Comparison of ENCODE assay signal across 1 cellular context in the genomic region with DNA sequence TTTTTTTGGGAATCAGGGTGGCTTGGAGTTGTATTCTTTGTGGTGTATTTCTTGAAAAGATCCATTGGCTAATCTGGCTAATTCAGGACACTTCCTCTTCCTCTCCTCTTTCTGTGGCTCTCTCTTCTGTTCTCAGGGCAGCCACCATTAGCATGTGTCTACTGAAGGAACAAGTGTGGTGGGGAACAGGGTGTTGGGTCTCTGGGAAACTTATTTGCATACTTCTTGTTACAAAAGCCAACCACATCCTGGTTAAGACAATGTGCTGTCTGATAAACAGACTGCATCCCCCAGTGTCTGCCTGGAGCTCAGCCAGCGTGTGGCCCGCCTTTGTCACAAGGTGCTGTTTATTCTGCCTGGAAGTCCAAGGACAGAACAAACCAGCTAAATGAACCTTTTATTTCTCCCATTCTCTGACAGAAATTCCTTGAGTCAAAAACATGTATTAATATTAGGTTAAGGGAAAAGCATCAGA.
A peak's percentile ranks its signal among the peaks of the same experiment; 100 is the strongest.
TF ChIP-seq lines count a peak whose summit lies in the region.

No MANE protein-coding gene starts in this region.

TF ChIP-seq in K562, 482 proteins besides CTCF, POLR2A, EP300 and RAD21 (continued from another document):
- TF ChIP-seq ZBTB17 (CRISPR knock-in tag; IDR thresholded peaks at IDR 0.05) (no peak), PTTG1 (tag; IDR thresholded peaks at IDR 0.05; ENCODE audit: low read depth) (no peak), CBX1 (IDR thresholded peaks at IDR 0.05; ENCODE audit: low read depth) (no peak), EHMT2 (IDR thresholded peaks at IDR 0.05) (peak; percentile 87), HLTF (IDR thresholded peaks at IDR 0.05) (no peak), BRD4 (IDR thresholded peaks at IDR 0.05) (no peak), RFX1 (IDR thresholded peaks at IDR 0.05) (no peak), ZNF584 (CRISPR knock-in tag; IDR thresholded peaks at IDR 0.05; ENCODE audit: low read depth) (no peak), GTF2F1 (IDR thresholded peaks at IDR 0.05; ENCODE audit: low read depth, low read length) (no peak)
- TF ChIP-seq, protein P1, sequence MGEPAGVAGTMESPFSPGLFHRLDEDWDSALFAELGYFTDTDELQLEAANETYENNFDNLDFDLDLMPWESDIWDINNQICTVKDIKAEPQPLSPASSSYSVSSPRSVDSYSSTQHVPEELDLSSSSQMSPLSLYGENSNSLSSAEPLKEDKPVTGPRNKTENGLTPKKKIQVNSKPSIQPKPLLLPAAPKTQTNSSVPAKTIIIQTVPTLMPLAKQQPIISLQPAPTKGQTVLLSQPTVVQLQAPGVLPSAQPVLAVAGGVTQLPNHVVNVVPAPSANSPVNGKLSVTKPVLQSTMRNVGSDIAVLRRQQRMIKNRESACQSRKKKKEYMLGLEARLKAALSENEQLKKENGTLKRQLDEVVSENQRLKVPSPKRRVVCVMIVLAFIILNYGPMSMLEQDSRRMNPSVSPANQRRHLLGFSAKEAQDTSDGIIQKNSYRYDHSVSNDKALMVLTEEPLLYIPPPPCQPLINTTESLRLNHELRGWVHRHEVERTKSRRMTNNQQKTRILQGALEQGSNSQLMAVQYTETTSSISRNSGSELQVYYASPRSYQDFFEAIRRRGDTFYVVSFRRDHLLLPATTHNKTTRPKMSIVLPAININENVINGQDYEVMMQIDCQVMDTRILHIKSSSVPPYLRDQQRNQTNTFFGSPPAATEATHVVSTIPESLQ (CRISPR knock-in tag; IDR thresholded peaks at IDR 0.05): no peak
- TF ChIP-seq, protein P2, sequence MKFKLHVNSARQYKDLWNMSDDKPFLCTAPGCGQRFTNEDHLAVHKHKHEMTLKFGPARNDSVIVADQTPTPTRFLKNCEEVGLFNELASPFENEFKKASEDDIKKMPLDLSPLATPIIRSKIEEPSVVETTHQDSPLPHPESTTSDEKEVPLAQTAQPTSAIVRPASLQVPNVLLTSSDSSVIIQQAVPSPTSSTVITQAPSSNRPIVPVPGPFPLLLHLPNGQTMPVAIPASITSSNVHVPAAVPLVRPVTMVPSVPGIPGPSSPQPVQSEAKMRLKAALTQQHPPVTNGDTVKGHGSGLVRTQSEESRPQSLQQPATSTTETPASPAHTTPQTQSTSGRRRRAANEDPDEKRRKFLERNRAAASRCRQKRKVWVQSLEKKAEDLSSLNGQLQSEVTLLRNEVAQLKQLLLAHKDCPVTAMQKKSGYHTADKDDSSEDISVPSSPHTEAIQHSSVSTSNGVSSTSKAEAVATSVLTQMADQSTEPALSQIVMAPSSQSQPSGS (CRISPR knock-in tag; IDR thresholded peaks at IDR 0.05): no peak
- TF ChIP-seq, protein P3, sequence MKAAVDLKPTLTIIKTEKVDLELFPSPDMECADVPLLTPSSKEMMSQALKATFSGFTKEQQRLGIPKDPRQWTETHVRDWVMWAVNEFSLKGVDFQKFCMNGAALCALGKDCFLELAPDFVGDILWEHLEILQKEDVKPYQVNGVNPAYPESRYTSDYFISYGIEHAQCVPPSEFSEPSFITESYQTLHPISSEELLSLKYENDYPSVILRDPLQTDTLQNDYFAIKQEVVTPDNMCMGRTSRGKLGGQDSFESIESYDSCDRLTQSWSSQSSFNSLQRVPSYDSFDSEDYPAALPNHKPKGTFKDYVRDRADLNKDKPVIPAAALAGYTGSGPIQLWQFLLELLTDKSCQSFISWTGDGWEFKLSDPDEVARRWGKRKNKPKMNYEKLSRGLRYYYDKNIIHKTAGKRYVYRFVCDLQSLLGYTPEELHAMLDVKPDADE (conservative IDR thresholded peaks at IDR 0.05; ENCODE audit: control insufficient read depth, low read depth, low read length): no peak
- TF ChIP-seq, protein P4, sequence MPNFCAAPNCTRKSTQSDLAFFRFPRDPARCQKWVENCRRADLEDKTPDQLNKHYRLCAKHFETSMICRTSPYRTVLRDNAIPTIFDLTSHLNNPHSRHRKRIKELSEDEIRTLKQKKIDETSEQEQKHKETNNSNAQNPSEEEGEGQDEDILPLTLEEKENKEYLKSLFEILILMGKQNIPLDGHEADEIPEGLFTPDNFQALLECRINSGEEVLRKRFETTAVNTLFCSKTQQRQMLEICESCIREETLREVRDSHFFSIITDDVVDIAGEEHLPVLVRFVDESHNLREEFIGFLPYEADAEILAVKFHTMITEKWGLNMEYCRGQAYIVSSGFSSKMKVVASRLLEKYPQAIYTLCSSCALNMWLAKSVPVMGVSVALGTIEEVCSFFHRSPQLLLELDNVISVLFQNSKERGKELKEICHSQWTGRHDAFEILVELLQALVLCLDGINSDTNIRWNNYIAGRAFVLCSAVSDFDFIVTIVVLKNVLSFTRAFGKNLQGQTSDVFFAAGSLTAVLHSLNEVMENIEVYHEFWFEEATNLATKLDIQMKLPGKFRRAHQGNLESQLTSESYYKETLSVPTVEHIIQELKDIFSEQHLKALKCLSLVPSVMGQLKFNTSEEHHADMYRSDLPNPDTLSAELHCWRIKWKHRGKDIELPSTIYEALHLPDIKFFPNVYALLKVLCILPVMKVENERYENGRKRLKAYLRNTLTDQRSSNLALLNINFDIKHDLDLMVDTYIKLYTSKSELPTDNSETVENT (CRISPR knock-in tag; IDR thresholded peaks at IDR 0.05): no peak
